1 cellular context compared by ENCODE assay signal in the genomic region with DNA sequence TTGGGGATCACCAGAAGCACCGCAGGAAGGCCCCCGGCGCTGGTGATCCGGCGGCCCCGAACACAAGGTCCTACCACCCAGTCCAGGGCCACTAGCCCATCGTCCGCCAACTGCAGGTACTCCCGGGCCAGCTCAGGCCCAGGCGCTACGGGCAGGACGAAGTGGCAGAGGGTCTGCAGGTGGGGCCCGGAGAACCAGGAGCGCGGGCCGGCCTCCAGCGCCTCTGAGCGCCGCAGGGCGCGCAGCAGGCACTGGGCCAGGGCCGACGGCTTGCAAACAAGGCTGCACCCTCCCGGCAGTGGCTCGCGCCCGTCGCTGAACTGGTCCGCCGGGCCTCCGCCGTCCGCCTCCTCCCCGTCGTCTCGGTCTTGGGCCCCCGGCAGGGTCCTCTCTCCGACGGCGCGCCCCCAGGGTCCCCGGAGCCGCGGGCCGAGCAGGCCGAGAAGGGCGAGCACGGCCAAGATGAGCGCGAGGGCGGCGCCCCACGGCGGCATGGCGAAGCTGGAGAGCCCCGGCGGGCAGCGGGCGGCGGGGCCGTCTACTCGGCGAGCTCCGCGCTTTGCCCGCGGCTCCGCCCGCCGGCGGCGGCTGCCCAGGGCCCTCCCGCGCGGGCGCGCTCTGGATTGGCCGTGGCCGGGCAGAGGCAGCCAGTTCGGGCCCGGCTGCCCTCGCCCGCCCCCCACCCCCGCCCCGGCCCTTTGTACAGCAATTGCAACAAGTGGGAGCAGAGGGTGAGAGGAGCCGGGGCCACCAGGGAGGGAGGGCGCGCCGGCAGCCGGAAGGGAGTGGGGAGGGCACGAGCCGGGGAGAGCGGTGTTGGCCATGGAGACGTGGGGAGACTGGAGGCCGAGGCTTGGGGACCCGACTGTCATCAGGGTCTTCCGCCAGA.
TF ChIP-seq lines count a peak whose summit lies in the region.

A gene with protein sequence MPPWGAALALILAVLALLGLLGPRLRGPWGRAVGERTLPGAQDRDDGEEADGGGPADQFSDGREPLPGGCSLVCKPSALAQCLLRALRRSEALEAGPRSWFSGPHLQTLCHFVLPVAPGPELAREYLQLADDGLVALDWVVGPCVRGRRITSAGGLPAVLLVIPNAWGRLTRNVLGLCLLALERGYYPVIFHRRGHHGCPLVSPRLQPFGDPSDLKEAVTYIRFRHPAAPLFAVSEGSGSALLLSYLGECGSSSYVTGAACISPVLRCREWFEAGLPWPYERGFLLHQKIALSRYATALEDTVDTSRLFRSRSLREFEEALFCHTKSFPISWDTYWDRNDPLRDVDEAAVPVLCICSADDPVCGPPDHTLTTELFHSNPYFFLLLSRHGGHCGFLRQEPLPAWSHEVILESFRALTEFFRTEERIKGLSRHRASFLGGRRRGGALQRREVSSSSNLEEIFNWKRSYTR (minus strand): TSS at position 565 of the 889 bp plus-strand sequence. CDS start 71 bp downstream, at position 494.

TF ChIP-seq in GM23338, 12 proteins besides CTCF, POLR2A, EP300 and RAD21 (continued from another document):
- TF ChIP-seq, protein P1, sequence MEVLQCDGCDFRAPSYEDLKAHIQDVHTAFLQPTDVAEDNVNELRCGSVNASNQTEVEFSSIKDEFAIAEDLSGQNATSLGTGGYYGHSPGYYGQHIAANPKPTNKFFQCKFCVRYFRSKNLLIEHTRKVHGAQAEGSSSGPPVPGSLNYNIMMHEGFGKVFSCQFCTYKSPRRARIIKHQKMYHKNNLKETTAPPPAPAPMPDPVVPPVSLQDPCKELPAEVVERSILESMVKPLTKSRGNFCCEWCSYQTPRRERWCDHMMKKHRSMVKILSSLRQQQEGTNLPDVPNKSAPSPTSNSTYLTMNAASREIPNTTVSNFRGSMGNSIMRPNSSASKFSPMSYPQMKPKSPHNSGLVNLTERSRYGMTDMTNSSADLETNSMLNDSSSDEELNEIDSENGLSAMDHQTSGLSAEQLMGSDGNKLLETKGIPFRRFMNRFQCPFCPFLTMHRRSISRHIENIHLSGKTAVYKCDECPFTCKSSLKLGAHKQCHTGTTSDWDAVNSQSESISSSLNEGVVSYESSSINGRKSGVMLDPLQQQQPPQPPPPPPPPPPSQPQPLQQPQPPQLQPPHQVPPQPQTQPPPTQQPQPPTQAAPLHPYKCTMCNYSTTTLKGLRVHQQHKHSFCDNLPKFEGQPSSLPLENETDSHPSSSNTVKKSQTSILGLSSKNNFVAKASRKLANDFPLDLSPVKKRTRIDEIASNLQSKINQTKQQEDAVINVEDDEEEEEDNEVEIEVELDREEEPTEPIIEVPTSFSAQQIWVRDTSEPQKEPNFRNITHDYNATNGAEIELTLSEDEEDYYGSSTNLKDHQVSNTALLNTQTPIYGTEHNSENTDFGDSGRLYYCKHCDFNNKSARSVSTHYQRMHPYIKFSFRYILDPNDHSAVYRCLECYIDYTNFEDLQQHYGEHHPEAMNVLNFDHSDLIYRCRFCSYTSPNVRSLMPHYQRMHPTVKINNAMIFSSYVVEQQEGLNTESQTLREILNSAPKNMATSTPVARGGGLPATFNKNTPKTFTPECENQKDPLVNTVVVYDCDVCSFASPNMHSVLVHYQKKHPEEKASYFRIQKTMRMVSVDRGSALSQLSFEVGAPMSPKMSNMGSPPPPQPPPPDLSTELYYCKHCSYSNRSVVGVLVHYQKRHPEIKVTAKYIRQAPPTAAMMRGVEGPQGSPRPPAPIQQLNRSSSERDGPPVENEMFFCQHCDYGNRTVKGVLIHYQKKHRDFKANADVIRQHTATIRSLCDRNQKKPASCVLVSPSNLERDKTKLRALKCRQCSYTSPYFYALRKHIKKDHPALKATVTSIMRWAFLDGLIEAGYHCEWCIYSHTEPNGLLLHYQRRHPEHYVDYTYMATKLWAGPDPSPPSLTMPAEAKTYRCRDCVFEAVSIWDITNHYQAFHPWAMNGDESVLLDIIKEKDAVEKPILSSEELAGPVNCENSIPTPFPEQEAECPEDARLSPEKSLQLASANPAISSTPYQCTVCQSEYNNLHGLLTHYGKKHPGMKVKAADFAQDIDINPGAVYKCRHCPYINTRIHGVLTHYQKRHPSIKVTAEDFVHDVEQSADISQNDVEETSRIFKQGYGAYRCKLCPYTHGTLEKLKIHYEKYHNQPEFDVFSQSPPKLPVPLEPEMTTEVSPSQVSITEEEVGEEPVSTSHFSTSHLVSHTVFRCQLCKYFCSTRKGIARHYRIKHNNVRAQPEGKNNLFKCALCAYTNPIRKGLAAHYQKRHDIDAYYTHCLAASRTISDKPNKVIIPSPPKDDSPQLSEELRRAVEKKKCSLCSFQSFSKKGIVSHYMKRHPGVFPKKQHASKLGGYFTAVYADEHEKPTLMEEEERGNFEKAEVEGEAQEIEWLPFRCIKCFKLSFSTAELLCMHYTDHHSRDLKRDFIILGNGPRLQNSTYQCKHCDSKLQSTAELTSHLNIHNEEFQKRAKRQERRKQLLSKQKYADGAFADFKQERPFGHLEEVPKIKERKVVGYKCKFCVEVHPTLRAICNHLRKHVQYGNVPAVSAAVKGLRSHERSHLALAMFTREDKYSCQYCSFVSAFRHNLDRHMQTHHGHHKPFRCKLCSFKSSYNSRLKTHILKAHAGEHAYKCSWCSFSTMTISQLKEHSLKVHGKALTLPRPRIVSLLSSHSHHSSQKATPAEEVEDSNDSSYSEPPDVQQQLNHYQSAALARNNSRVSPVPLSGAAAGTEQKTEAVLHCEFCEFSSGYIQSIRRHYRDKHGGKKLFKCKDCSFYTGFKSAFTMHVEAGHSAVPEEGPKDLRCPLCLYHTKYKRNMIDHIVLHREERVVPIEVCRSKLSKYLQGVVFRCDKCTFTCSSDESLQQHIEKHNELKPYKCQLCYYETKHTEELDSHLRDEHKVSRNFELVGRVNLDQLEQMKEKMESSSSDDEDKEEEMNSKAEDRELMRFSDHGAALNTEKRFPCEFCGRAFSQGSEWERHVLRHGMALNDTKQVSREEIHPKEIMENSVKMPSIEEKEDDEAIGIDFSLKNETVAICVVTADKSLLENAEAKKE (CRISPR knock-in tag; IDR thresholded peaks at IDR 0.05): no peak
- TF ChIP-seq POLR2AphosphoS5 (IDR thresholded peaks at IDR 0.05; ENCODE audit: low read depth) (no peak), EZH2 (IDR thresholded peaks at IDR 0.05; ENCODE audit: low read depth, unreplicated experiment) (no peak), ZNF114 (CRISPR knock-in tag; IDR thresholded peaks at IDR 0.05) (no peak), NANOG (IDR thresholded peaks at IDR 0.05; ENCODE audit: borderline replicate concordance) (no peak), JUNB (IDR thresholded peaks at IDR 0.05; ENCODE audit: unreplicated experiment) (no peak), EZH2phosphoT487 (IDR thresholded peaks at IDR 0.05; ENCODE audit: unreplicated experiment) (no peak), ZNF331 (CRISPR knock-in tag; IDR thresholded peaks at IDR 0.05; ENCODE audit: low read depth) (no peak), CREB1 (CRISPR knock-in tag; IDR thresholded peaks at IDR 0.05; ENCODE audit: low read depth) (no peak), STAT1 (IDR thresholded peaks at IDR 0.05; ENCODE audit: unreplicated experiment) (no peak)
- TF ChIP-seq, protein P2, sequence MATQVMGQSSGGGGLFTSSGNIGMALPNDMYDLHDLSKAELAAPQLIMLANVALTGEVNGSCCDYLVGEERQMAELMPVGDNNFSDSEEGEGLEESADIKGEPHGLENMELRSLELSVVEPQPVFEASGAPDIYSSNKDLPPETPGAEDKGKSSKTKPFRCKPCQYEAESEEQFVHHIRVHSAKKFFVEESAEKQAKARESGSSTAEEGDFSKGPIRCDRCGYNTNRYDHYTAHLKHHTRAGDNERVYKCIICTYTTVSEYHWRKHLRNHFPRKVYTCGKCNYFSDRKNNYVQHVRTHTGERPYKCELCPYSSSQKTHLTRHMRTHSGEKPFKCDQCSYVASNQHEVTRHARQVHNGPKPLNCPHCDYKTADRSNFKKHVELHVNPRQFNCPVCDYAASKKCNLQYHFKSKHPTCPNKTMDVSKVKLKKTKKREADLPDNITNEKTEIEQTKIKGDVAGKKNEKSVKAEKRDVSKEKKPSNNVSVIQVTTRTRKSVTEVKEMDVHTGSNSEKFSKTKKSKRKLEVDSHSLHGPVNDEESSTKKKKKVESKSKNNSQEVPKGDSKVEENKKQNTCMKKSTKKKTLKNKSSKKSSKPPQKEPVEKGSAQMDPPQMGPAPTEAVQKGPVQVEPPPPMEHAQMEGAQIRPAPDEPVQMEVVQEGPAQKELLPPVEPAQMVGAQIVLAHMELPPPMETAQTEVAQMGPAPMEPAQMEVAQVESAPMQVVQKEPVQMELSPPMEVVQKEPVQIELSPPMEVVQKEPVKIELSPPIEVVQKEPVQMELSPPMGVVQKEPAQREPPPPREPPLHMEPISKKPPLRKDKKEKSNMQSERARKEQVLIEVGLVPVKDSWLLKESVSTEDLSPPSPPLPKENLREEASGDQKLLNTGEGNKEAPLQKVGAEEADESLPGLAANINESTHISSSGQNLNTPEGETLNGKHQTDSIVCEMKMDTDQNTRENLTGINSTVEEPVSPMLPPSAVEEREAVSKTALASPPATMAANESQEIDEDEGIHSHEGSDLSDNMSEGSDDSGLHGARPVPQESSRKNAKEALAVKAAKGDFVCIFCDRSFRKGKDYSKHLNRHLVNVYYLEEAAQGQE (IDR thresholded peaks at IDR 0.05; ENCODE audit: unreplicated experiment): no peak
